1 cellular context compared by ENCODE assay signal in the genomic region with DNA sequence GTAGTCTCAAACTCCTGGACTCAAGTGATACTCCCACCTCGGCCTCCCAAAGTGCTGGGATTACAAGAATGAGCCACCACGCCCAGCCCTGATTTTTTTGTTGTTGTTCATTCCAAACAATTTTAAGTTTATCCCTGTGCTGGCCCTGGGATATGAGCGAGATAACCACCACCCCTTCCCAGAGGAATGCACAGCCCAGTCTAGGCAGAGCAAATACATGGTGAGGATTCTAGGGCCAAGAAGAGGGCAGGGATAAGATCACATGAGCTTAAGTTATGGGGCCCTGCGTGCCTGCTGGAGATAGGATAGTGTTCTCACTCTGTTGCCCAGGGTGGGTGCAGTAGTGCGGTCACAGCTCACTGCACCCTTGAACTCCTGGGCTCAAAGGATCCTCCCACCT.
TF ChIP-seq lines count a peak whose summit lies in the region.

No MANE protein-coding gene starts in this region.

TF ChIP-seq in GM23338, 12 proteins besides CTCF, POLR2A, EP300 and RAD21:
- TF ChIP-seq EZH2phosphoT487 (IDR thresholded peaks at IDR 0.05; ENCODE audit: unreplicated experiment), result no peak
- no peak for TF ChIP-seq NANOG (IDR thresholded peaks at IDR 0.05; ENCODE audit: borderline replicate concordance)
- TF ChIP-seq CREB1 (CRISPR knock-in tag; IDR thresholded peaks at IDR 0.05; ENCODE audit: low read depth), result no peak
- no peak for TF ChIP-seq EZH2 (IDR thresholded peaks at IDR 0.05; ENCODE audit: low read depth, unreplicated experiment)
- TF ChIP-seq, protein P1, sequence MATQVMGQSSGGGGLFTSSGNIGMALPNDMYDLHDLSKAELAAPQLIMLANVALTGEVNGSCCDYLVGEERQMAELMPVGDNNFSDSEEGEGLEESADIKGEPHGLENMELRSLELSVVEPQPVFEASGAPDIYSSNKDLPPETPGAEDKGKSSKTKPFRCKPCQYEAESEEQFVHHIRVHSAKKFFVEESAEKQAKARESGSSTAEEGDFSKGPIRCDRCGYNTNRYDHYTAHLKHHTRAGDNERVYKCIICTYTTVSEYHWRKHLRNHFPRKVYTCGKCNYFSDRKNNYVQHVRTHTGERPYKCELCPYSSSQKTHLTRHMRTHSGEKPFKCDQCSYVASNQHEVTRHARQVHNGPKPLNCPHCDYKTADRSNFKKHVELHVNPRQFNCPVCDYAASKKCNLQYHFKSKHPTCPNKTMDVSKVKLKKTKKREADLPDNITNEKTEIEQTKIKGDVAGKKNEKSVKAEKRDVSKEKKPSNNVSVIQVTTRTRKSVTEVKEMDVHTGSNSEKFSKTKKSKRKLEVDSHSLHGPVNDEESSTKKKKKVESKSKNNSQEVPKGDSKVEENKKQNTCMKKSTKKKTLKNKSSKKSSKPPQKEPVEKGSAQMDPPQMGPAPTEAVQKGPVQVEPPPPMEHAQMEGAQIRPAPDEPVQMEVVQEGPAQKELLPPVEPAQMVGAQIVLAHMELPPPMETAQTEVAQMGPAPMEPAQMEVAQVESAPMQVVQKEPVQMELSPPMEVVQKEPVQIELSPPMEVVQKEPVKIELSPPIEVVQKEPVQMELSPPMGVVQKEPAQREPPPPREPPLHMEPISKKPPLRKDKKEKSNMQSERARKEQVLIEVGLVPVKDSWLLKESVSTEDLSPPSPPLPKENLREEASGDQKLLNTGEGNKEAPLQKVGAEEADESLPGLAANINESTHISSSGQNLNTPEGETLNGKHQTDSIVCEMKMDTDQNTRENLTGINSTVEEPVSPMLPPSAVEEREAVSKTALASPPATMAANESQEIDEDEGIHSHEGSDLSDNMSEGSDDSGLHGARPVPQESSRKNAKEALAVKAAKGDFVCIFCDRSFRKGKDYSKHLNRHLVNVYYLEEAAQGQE (IDR thresholded peaks at IDR 0.05; ENCODE audit: unreplicated experiment), result no peak
- no peak for TF ChIP-seq POLR2AphosphoS5 (IDR thresholded peaks at IDR 0.05; ENCODE audit: low read depth)
- TF ChIP-seq, protein P2, sequence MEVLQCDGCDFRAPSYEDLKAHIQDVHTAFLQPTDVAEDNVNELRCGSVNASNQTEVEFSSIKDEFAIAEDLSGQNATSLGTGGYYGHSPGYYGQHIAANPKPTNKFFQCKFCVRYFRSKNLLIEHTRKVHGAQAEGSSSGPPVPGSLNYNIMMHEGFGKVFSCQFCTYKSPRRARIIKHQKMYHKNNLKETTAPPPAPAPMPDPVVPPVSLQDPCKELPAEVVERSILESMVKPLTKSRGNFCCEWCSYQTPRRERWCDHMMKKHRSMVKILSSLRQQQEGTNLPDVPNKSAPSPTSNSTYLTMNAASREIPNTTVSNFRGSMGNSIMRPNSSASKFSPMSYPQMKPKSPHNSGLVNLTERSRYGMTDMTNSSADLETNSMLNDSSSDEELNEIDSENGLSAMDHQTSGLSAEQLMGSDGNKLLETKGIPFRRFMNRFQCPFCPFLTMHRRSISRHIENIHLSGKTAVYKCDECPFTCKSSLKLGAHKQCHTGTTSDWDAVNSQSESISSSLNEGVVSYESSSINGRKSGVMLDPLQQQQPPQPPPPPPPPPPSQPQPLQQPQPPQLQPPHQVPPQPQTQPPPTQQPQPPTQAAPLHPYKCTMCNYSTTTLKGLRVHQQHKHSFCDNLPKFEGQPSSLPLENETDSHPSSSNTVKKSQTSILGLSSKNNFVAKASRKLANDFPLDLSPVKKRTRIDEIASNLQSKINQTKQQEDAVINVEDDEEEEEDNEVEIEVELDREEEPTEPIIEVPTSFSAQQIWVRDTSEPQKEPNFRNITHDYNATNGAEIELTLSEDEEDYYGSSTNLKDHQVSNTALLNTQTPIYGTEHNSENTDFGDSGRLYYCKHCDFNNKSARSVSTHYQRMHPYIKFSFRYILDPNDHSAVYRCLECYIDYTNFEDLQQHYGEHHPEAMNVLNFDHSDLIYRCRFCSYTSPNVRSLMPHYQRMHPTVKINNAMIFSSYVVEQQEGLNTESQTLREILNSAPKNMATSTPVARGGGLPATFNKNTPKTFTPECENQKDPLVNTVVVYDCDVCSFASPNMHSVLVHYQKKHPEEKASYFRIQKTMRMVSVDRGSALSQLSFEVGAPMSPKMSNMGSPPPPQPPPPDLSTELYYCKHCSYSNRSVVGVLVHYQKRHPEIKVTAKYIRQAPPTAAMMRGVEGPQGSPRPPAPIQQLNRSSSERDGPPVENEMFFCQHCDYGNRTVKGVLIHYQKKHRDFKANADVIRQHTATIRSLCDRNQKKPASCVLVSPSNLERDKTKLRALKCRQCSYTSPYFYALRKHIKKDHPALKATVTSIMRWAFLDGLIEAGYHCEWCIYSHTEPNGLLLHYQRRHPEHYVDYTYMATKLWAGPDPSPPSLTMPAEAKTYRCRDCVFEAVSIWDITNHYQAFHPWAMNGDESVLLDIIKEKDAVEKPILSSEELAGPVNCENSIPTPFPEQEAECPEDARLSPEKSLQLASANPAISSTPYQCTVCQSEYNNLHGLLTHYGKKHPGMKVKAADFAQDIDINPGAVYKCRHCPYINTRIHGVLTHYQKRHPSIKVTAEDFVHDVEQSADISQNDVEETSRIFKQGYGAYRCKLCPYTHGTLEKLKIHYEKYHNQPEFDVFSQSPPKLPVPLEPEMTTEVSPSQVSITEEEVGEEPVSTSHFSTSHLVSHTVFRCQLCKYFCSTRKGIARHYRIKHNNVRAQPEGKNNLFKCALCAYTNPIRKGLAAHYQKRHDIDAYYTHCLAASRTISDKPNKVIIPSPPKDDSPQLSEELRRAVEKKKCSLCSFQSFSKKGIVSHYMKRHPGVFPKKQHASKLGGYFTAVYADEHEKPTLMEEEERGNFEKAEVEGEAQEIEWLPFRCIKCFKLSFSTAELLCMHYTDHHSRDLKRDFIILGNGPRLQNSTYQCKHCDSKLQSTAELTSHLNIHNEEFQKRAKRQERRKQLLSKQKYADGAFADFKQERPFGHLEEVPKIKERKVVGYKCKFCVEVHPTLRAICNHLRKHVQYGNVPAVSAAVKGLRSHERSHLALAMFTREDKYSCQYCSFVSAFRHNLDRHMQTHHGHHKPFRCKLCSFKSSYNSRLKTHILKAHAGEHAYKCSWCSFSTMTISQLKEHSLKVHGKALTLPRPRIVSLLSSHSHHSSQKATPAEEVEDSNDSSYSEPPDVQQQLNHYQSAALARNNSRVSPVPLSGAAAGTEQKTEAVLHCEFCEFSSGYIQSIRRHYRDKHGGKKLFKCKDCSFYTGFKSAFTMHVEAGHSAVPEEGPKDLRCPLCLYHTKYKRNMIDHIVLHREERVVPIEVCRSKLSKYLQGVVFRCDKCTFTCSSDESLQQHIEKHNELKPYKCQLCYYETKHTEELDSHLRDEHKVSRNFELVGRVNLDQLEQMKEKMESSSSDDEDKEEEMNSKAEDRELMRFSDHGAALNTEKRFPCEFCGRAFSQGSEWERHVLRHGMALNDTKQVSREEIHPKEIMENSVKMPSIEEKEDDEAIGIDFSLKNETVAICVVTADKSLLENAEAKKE (CRISPR knock-in tag; IDR thresholded peaks at IDR 0.05), result no peak
- no peak for TF ChIP-seq ZNF114 (CRISPR knock-in tag; IDR thresholded peaks at IDR 0.05)
- TF ChIP-seq, protein P3, sequence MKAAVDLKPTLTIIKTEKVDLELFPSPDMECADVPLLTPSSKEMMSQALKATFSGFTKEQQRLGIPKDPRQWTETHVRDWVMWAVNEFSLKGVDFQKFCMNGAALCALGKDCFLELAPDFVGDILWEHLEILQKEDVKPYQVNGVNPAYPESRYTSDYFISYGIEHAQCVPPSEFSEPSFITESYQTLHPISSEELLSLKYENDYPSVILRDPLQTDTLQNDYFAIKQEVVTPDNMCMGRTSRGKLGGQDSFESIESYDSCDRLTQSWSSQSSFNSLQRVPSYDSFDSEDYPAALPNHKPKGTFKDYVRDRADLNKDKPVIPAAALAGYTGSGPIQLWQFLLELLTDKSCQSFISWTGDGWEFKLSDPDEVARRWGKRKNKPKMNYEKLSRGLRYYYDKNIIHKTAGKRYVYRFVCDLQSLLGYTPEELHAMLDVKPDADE (IDR thresholded peaks at IDR 0.05), result no peak
- TF ChIP-seq ZNF331 (CRISPR knock-in tag; IDR thresholded peaks at IDR 0.05; ENCODE audit: low read depth), result no peak
- TF ChIP-seq JUNB (IDR thresholded peaks at IDR 0.05; ENCODE audit: unreplicated experiment), result no peak
- TF ChIP-seq STAT1 (IDR thresholded peaks at IDR 0.05; ENCODE audit: unreplicated experiment), result no peak
